Comparison of ENCODE assay signal across 16 cellular contexts in genomic region chr13:76663941-76664340, GRCh38.
DNase-seq lines count a peak whose midpoint lies in the region; ATAC-seq and TF ChIP-seq lines count a peak whose summit lies in the region.
"Had no signal": no experiment of that assay in that cellular context is flagged by ENCODE, and none has a peak within 500 bp of the region (broad histone marks: within the 10 kb centered on the region; RNA-seq: fewer than 3 reads in every experiment).

No MANE protein-coding gene starts in this region.

- H3K27ac Mint-ChIP-seq in type B pancreatic cell, result no peak overlapping the region
- H3K27ac Mint-ChIP-seq: activated T-cell treated with anti-CD3 and anti-CD28 coated beads, Interleukin-2, amount 50 U/mL, for 72 hours; effector memory CD8-positive, alpha-beta T cell had no signal

- ATAC-seq in Right ventricle myocardium superior (ENCODE audit: poor library complexity) (peak; percentile 84), right lobe of liver (peak in 3 of 4 donors; percentile 26 to 66 (median 49)), HG02840 (IDR thresholded peaks at IDR 0.05; ENCODE audit: low FRiP score, unreplicated experiment) (no peak)
- ATAC-seq: activated T-cell treated with anti-CD3 and anti-CD28 coated beads, Interleukin-2, amount 50 U/mL, for 72 hours; effector memory CD8-positive, alpha-beta T cell; PC-3 had no signal

- H3K27me3 Mint-ChIP-seq in type B pancreatic cell, result peaks cover 11% of the 10 kb centered on the region
- H3K27me3 Mint-ChIP-seq: effector memory CD8-positive, alpha-beta T cell had no signal

- no peaks in the 10 kb centered on the region for H3K9me3 Mint-ChIP-seq in type B pancreatic cell
- H3K9me3 Mint-ChIP-seq: activated T-cell treated with anti-CD3 and anti-CD28 coated beads, Interleukin-2, amount 50 U/mL, for 72 hours; effector memory CD8-positive, alpha-beta T cell had no signal

- no peaks in the 10 kb centered on the region for H3K36me3 ChIP-seq in right atrium auricular region
- no peaks in the 10 kb centered on the region for H3K36me3 ChIP-seq in right lobe of liver

- H3K4me3 ChIP-seq in right atrium auricular region (no peak overlapping the region), choroid plexus epithelial cell (ENCODE audit: low read depth, low read length) (no peak overlapping the region), right lobe of liver (no peak overlapping the region)

- no peak overlapping the region for H3K4me3 Mint-ChIP-seq in type B pancreatic cell
- H3K4me3 Mint-ChIP-seq: activated T-cell treated with anti-CD3 and anti-CD28 coated beads, Interleukin-2, amount 50 U/mL, for 72 hours; effector memory CD8-positive, alpha-beta T cell had no signal

- no peaks in the 10 kb centered on the region for H3K27me3 ChIP-seq in right atrium auricular region
- H3K27me3 ChIP-seq in right lobe of liver, result no peaks in the 10 kb centered on the region

- no peak for TF ChIP-seq POLR2A in right lobe of liver (IDR thresholded peaks at IDR 0.05)

- intact Hi-C loops in Right ventricle myocardium superior (cut with DNase I) (no loop called here), right lobe of liver (cut with DNase I) (no loop called here)

- H3K27ac ChIP-seq in right atrium auricular region (peak overlapping the region in 1 of 2 donors; percentile 27), right lobe of liver (no peak overlapping the region)

- DNase-seq in Right ventricle myocardium superior (no peak), right atrium auricular region (ENCODE audit: low spot score) (no peak), choroid plexus epithelial cell (ENCODE audit: low read depth) (peak; percentile 76), right lobe of liver (no peak), NCI-H446 treated with DMSO at 0.1 percent for 48 hours (lab: John Stamatoyannopoulos, UW) (no peak), type B pancreatic cell (ENCODE audit: extremely low spot score, unreplicated experiment) (no peak)
- DNase-seq in stimulated activated naive CD4-positive, alpha-beta T cell (lab: John Stamatoyannopoulos, UW), result no peak
- DNase-seq: activated CD4-positive, alpha-beta T cell treated with anti-CD3 and anti-CD28 coated beads for 48 hours; activated T-cell treated with anti-CD3 and anti-CD28 coated beads, Interleukin-2, amount 50 U/mL, for 72 hours; effector memory CD8-positive, alpha-beta T cell; mesenchymal stem cell; NCI-H2029 treated with DMSO at 0.1 percent for 48 hours; PC-3; stimulated activated CD8-positive, alpha-beta memory T cell treated with anti-CD3 and anti-CD28 coated beads, Interleukin-4, amount 100 ng/mL, for 48 hours; T-helper 2 cell had no signal

- TF ChIP-seq CTCF in right atrium auricular region (IDR thresholded peaks at IDR 0.05) (no peak), choroid plexus epithelial cell (conservative IDR thresholded peaks at IDR 0.05; ENCODE audit: low read depth, low read length) (no peak), right lobe of liver (IDR thresholded peaks at IDR 0.05) (no peak), type B pancreatic cell (conservative IDR thresholded peaks at IDR 0.05) (no peak)

- 8% methylated on average over 1 of the region's 1 CpG for WGBS in right lobe of liver (ENCODE audit: insufficient coverage, low coverage, low lambda C conversion rate, missing lambda C conversion rate)

- H3K4me1 ChIP-seq in right atrium auricular region (no peaks in the 10 kb centered on the region), right lobe of liver (no peaks in the 10 kb centered on the region)

- no peaks in the 10 kb centered on the region for H3K9me3 ChIP-seq in right atrium auricular region
- no peaks in the 10 kb centered on the region for H3K9me3 ChIP-seq in right lobe of liver

- H3K4me1 Mint-ChIP-seq in type B pancreatic cell (ENCODE audit: unreplicated experiment), result peaks cover 11% of the 10 kb centered on the region

- H3K36me3 Mint-ChIP-seq in type B pancreatic cell, result no peaks in the 10 kb centered on the region
